In the genomic region with DNA sequence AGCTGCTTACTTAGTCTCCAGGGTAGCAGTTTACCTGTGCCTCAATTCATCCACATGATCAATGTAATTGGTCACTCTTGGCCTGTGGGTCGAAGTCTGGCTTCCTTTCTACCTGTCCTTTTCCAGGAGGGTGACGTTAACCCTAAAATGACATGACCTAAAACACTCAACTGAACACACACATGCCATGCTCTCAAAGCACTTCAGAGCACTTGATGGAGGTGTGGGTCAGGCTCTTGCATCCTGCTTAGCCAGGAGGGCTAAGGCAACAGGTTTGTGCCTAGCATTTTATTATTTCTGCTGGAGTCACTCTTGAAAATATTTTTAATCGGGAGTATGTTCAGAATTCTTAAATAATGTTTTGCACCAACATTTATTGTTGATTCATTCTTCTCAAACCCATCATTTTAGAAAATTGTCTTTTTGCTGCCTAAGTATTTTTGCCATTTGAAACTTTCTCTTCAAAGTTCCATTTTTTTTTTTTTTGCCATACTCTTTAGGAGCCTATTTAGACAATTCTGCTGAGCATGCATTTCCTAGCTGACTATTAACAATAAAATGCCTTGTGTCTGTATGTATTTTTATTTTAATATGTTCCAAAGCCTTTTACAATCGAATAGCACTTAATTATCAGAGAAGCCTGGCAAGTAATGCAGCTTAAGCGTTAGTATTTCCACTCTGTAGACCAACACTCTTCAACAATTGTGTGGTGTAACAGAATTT, we compare ENCODE assay signal across 30 cellular contexts. TPM values are rescaled to one million over a fixed set of nuclear protein-coding genes. Genes with fewer than 3 reads are reported as not detected.
"Had no signal": no experiment of that assay in that cellular context is flagged by ENCODE, and none has a peak within 500 bp of the region (broad histone marks: within the 10 kb centered on the region; RNA-seq: fewer than 3 reads in every experiment).

No MANE protein-coding gene starts in this region.

- H3K9ac ChIP-seq: SK-N-SH had no signal

- H3K27ac ChIP-seq: adrenal gland, RWPE1, SJCRH30, WERI-Rb-1 had no signal

- ATAC-seq: activated CD4-positive, alpha-beta T cell treated with anti-CD3 and anti-CD28 coated beads for 36 hours; activated T-cell treated with anti-CD3 and anti-CD28 coated beads, Interleukin-2, amount 50 U/mL, for 72 hours; Panc1 had no signal

- DNase-seq: activated CD4-positive, alpha-beta memory T cell treated with anti-CD3 and anti-CD28 coated beads, Interleukin-2, amount 10 ng/mL, durations not matched to agents 7 days and 5 days; activated CD4-positive, alpha-beta T cell treated with anti-CD3 and anti-CD28 coated beads for 36 hours; activated CD4-positive, alpha-beta T cell treated with anti-CD3 and anti-CD28 coated beads, Interleukin-2, amount 50 U/mL, for 1 hour; activated naive CD4-positive, alpha-beta T cell treated with anti-CD3 and anti-CD28 coated beads, Interleukin-2, amount 50 U/mL, for 16 hours; activated naive CD8-positive, alpha-beta T cell treated with anti-CD3 and anti-CD28 coated beads, Interleukin-2, amount 10 ng/mL, durations not matched to agents 7 days and 5 days; activated T-cell treated with anti-CD3 and anti-CD28 coated beads for 4 hours; activated T-cell treated with anti-CD3 and anti-CD28 coated beads, Interleukin-2, amount 50 U/mL, for 72 hours; adrenal gland; anterior cingulate cortex; central memory CD4-positive, alpha-beta T cell; Karpas-422; MM.1S; NCI-H1105 treated with DMSO at 0.1 percent for 48 hours; NCI-H1436 treated with DMSO at 0.1 percent for 48 hours; NCI-H187; NCI-H2171; NCI-H226; NCI-H526 treated with DMSO at 0.1 percent for 48 hours; NCI-H82; Right ventricle myocardium superior; SJCRH30; SK-N-SH; T-helper 1 cell; WERI-Rb-1 had no signal

- H3K4me1 ChIP-seq: adrenal gland, SJCRH30 had no signal

- H3K27me3 ChIP-seq: adrenal gland, SJCRH30 had no signal

- H3K9me3 ChIP-seq: adrenal gland, SJCRH30, SK-N-SH had no signal

- H3K36me3 ChIP-seq: adrenal gland, SJCRH30, WERI-Rb-1 had no signal

- H3K4me2 ChIP-seq: SK-N-SH had no signal

- H3K4me3 ChIP-seq: adrenal gland, SJCRH30 had no signal

RNA-seq across cellular contexts. Expression of gene ATP10B, which starts 59.1 kb away (rescaled TPM):
- total RNA-seq: activated CD4-positive, alpha-beta memory T cell treated with anti-CD3 and anti-CD28 coated beads, Interleukin-2, amount 10 ng/mL, durations not matched to agents 7 days and 5 days; activated CD4-positive, alpha-beta T cell treated with anti-CD3 and anti-CD28 coated beads for 36 hours; activated CD8-positive, alpha-beta memory T cell treated with anti-CD3 and anti-CD28 coated beads for 36 hours; activated naive CD8-positive, alpha-beta T cell treated with anti-CD3 and anti-CD28 coated beads, Interleukin-2, amount 10 ng/mL, durations not matched to agents 7 days and 5 days; activated T-cell treated with anti-CD3 and anti-CD28 coated beads, Interleukin-2, amount 50 U/mL, for 72 hours; NCI-H460; OCI-LY7; Right ventricle myocardium superior; SJCRH30; T-helper 2 cell treated with Interferon-gamma antibody and Interleukin-4, amounts not matched to agents 100 ng/mL and 5 ng/mL, for 36 hours had no signal
- polyA plus RNA-seq: SK-N-SH had no signal
